Comparison of ENCODE assay signal across 1 cellular context in the genomic region with DNA sequence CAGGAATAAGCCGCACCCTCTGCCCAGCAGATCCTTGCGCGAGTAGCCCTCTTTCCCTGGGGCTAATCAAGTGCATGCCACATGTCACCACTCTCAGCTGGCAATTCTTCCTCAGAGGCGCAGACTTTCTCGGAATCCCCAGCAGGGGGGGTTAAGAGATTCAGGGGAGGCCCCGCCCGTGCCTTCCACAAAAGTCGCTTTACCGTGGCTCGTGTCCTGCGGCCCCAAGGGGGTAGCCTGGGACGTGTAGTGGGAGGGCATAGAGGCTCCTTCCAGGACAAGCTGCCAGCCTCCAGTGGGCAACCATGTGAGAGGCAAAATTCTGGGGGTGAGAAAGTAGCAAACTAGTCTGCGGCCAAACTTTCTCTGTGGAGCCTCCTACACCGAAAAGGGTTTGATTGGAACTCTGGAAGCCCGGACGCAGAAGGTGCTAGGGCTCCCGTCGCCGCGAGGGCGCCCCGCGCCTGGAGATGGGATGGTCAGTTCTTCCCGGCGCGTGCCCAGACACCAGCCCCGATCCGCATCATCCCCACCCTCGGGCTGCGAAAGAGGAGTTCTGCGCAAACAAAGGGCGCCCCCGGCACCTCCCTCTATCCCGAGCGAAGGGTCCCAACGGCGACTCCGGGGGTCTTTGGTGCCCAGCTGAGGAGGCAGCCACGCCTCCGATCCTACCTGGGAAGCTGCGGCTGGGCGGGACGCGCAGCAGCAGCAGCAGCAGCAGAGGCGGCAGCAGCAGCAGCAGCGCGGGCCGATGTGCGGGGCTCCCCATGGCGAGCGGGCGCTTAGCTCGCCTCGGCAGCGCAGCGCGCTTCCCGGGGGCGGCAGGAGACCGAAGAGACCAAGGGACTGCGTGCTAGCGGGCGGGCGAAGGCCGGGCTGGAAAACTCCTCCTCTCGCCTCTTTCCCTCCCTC.
TF ChIP-seq lines count a peak whose summit lies in the region.

A gene with protein sequence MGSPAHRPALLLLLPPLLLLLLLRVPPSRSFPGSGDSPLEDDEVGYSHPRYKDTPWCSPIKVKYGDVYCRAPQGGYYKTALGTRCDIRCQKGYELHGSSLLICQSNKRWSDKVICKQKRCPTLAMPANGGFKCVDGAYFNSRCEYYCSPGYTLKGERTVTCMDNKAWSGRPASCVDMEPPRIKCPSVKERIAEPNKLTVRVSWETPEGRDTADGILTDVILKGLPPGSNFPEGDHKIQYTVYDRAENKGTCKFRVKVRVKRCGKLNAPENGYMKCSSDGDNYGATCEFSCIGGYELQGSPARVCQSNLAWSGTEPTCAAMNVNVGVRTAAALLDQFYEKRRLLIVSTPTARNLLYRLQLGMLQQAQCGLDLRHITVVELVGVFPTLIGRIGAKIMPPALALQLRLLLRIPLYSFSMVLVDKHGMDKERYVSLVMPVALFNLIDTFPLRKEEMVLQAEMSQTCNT (minus strand): TSS at position 848 of the 912 bp plus-strand sequence. CDS start 79 bp downstream, at position 769.

TF ChIP-seq in HCT116, 20 proteins besides CTCF, POLR2A, EP300 and RAD21 (continued from another document):
- no peak for TF ChIP-seq ZNF274 (IDR thresholded peaks at IDR 0.05; ENCODE audit: low read depth, low read length)
- no peak for TF ChIP-seq CBX3 (IDR thresholded peaks at IDR 0.05; ENCODE audit: low read depth)
- TF ChIP-seq, protein P1, sequence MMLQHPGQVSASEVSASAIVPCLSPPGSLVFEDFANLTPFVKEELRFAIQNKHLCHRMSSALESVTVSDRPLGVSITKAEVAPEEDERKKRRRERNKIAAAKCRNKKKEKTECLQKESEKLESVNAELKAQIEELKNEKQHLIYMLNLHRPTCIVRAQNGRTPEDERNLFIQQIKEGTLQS (IDR thresholded peaks at IDR 0.05) = no peak
- peak; percentile 16; the same call in 1 of the 2 replicates for TF ChIP-seq SP1 (IDR thresholded peaks at IDR 0.05; ENCODE audit: low read depth)
- 0 out of 2 replicates have a peak, but pooled peaks have one; percentile 20 for TF ChIP-seq EGR1 (IDR thresholded peaks at IDR 0.05; ENCODE audit: low read depth)
- TF ChIP-seq POLR2AphosphoS5 (IDR thresholded peaks at IDR 0.05; ENCODE audit: low read depth, low read length) = peak; percentile 20; the same call in 1 of the 2 replicates
